8 cellular contexts compared by ENCODE assay signal in the genomic region with DNA sequence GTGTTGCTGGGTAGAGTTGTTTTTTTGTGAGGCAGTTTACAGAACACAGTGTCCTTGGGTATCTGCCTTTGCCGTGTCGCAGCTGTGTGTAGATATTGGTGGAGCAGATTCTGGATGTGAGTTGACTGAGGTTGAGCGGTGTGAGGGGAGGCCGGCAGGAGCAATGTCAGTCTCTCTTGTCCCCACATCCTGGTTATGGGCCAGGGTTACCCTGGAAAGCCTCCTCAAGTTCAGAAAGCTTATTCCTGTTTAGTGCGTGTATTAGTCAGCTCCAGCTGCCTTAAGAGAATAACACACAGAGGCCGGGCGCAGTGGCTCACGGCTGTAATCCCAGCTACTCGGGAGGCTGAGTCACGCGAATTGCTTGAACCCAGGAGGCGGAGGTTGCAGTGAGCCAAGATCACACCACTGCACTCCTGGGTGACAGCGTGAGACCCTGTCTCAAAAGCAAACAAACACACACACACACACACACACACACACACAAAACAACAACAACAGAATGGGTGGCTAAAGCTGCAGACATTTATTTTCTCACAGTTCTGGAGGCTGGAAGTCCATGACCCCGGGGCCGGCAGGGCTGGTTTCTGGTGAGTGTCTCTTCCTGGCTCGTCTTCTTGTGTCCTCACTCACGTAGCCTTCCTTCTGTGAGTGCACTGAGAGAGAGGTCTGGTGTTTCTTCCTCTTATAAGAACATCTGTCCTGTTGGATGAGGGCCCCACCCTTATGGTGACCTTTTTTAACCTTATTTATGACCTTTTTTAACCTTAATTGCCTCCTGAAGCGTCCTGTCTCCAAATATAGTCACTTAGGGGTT. TPM values are rescaled to one million over a fixed set of nuclear protein-coding genes. Genes with fewer than 3 reads are reported as not detected.
DNase-seq lines count a peak whose midpoint lies in the region; ATAC-seq, FAIRE-seq and TF ChIP-seq lines count a peak whose summit lies in the region.

No MANE protein-coding gene starts in this region.

- H4K20me1 ChIP-seq in GM12878 (ENCODE audit: control insufficient read depth, insufficient read depth): no peaks in the 10 kb centered on the region; the same call in none of the 2 replicates

- TF ChIP-seq RAD21 in GM12878 (IDR thresholded peaks at IDR 0.05; ENCODE audit: insufficient read depth, low read depth, low read length): no peak

- H3K79me2 ChIP-seq in GM12878 (ENCODE audit: control insufficient read depth, insufficient read depth, low read length): peaks cover 84% of the 10 kb centered on the region

- H3K9ac ChIP-seq in GM12878 (ENCODE audit: control insufficient read depth, insufficient read depth, low read length): no peak overlapping the region

- RAD21 ChIA-PET in GM12878 (lab: Charles Lee; ENCODE audit: unreplicated experiment): interaction anchor here (1.1 to 5.1 kb wide), 11 partner anchors 8 to 357 kb away, joined by 3 to 40 read pairs (median 4); no protein-coding TSS in a partner anchor

- H3K9me3 Mint-ChIP-seq in CD4-positive, CD25-positive, alpha-beta regulatory T cell: peaks cover 0 to 1% (median 0%) of the 10 kb centered on the region in 7 donors
- peaks cover 0 to 5% (median 0%) of the 10 kb centered on the region in 11 donors for H3K9me3 Mint-ChIP-seq in naive thymus-derived CD4-positive, alpha-beta T cell

- peak in 1 of 3 donors; percentile 53 for DNase-seq in CD4-positive, CD25-positive, alpha-beta regulatory T cell
- DNase-seq in T-helper 17 cell (no peak), GM12878 (ENCODE audit: low read depth, low spot score) (no peak), NCI-H510A treated with DMSO at 0.1 percent for 48 hours (lab: John Stamatoyannopoulos, UW) (no peak)
- DNase-seq in naive thymus-derived CD4-positive, alpha-beta T cell: no peak

- peak overlapping the region; percentile 90 to 98 (median 97) for H3K4me3 Mint-ChIP-seq in CD4-positive, CD25-positive, alpha-beta regulatory T cell
- peak overlapping the region; percentile 95 for H3K4me3 Mint-ChIP-seq in T-helper 17 cell
- H3K4me3 Mint-ChIP-seq in naive thymus-derived CD4-positive, alpha-beta T cell: peak overlapping the region; percentile 71 to 99 (median 93)

- H3K27ac Mint-ChIP-seq in CD4-positive, CD25-positive, alpha-beta regulatory T cell: peak overlapping the region; percentile 78 to 99 (median 95)
- H3K27ac Mint-ChIP-seq in T-helper 17 cell: peak overlapping the region; percentile 99
- peak overlapping the region; percentile 92 to 99 (median 97) for H3K27ac Mint-ChIP-seq in naive thymus-derived CD4-positive, alpha-beta T cell

- peaks cover 85% of the 10 kb centered on the region for H3K4me1 ChIP-seq in CD4-positive, CD25-positive, alpha-beta regulatory T cell (ENCODE audit: control insufficient read depth, insufficient read depth, low read length, poor library complexity, severe bottlenecking)
- peaks cover 35% of the 10 kb centered on the region for H3K4me1 ChIP-seq in GM12878 (ENCODE audit: control insufficient read depth, insufficient read depth, low read length)
- peaks cover 67 to 74% of the 10 kb centered on the region in 2 donors for H3K4me1 ChIP-seq in naive thymus-derived CD4-positive, alpha-beta T cell (ENCODE audit: control insufficient read depth in 2 of 2, insufficient read depth in 2 of 2, low read length in 2 of 2)

- no peaks in the 10 kb centered on the region for H3K27me3 ChIP-seq in CD4-positive, CD25-positive, alpha-beta regulatory T cell (ENCODE audit: control insufficient read depth, insufficient read depth, low read length)
- no peaks in the 10 kb centered on the region for H3K27me3 ChIP-seq in GM12878 (replicated peaks in 1 of 2; ENCODE audit: control insufficient read depth in 2 of 2, insufficient read depth in 2 of 2, low read length in 1 of 2)
- H3K27me3 ChIP-seq in naive thymus-derived CD4-positive, alpha-beta T cell (ENCODE audit: control insufficient read depth in 2 of 2, insufficient read depth in 2 of 2, low read length in 2 of 2): no peaks in the 10 kb centered on the region

- peak overlapping the region; percentile 20; the same call in 1 of the 2 replicates for H3K4me2 ChIP-seq in GM12878 (ENCODE audit: control insufficient read depth, insufficient read depth)

- TF ChIP-seq CTCF in GM12878 (IDR thresholded peaks at IDR 0.05 in 2 of 3, conservative IDR thresholded peaks at IDR 0.05 in 1 of 3; ENCODE audit: control insufficient read depth in 2 of 3, extremely low read depth in 1 of 3, insufficient read depth in 1 of 3, low read depth in 3 of 3, low read length in 3 of 3): no peak

- POLR2A ChIA-PET in GM12878 (lab: Charles Lee): interaction anchor here (0.6 to 0.8 kb wide), 2 partner anchors 19 to 68 kb away, joined by 3 read pairs; no protein-coding TSS in a partner anchor
- POLR2A ChIA-PET in naive thymus-derived CD4-positive, alpha-beta T cell (lab: Charles Lee): interaction anchor here (0.6 to 4.4 kb wide), 12 partner anchors 11 to 347 kb away, joined by 3 to 15 read pairs (median 4); no protein-coding TSS in a partner anchor

- no peaks in the 10 kb centered on the region for H3K27me3 Mint-ChIP-seq in CD4-positive, CD25-positive, alpha-beta regulatory T cell
- no peaks in the 10 kb centered on the region for H3K27me3 Mint-ChIP-seq in T-helper 17 cell
- H3K27me3 Mint-ChIP-seq in naive thymus-derived CD4-positive, alpha-beta T cell: no peaks in the 10 kb centered on the region

- peak overlapping the region; percentile 96 for H3K4me3 ChIP-seq in CD4-positive, CD25-positive, alpha-beta regulatory T cell (ENCODE audit: low read depth, low read length)
- 0 out of 2 replicates have a peak overlapping the region, but pooled peaks have one; percentile 27 for H3K4me3 ChIP-seq in GM12878
- peak overlapping the region; percentile 94 for H3K4me3 ChIP-seq in naive thymus-derived CD4-positive, alpha-beta T cell (ENCODE audit: low read length)

- in situ Hi-C loops in GM12878 (cut with MboI): no loop called here

- CTCF ChIA-PET in GM12878 (lab: Yijun Ruan, JAX): interaction anchor here (0.6 to 4.2 kb wide), 18 partner anchors 10 to 354 kb away, joined by 3 to 29 read pairs (median 4); no protein-coding TSS in a partner anchor
- CTCF ChIA-PET in naive thymus-derived CD4-positive, alpha-beta T cell (lab: Charles Lee): interaction anchor here (0.9 to 1.6 kb wide), 3 partner anchors 8 to 173 kb away, joined by 3 to 4 read pairs (median 4); no protein-coding TSS in a partner anchor

- peaks cover 51% of the 10 kb centered on the region for H3K36me3 Mint-ChIP-seq in CD4-positive, CD25-positive, alpha-beta regulatory T cell
- H3K36me3 Mint-ChIP-seq in T-helper 17 cell (ENCODE audit: low read depth): peaks cover 13% of the 10 kb centered on the region
- peaks cover 12 to 72% (median 45%) of the 10 kb centered on the region in 5 donors for H3K36me3 Mint-ChIP-seq in naive thymus-derived CD4-positive, alpha-beta T cell

- FAIRE-seq in GM12878 (lab: Jason Lieb, UNC): no peak

- TF ChIP-seq EP300 in GM12878 (IDR thresholded peaks at IDR 0.05; ENCODE audit: borderline replicate concordance in 1 of 2, control insufficient read depth in 1 of 2, low read depth in 2 of 2, low read length in 2 of 2): no peak

- no peak for ATAC-seq in CD4-positive, CD25-positive, alpha-beta regulatory T cell (ENCODE audit: low read depth in 2 of 2)
- ATAC-seq in T-helper 17 cell: no peak
- no peak for ATAC-seq in GM12878
- peak; percentile 5 for ATAC-seq in naive thymus-derived CD4-positive, alpha-beta T cell
- no peak for ATAC-seq in GM18498 (IDR thresholded peaks at IDR 0.05; ENCODE audit: unreplicated experiment)
- ATAC-seq in GM21576 (IDR thresholded peaks at IDR 0.05; ENCODE audit: unreplicated experiment): no peak
- no peak for ATAC-seq in SK-N-SH treated with all-trans-retinoic acid at 6 μM for 48 hours

- H2AFZ ChIP-seq in GM12878 (ENCODE audit: control insufficient read depth, low read depth, low read length): no peak overlapping the region

- no peak for TF ChIP-seq POLR2A in GM12878 (IDR thresholded peaks at IDR 0.05; ENCODE audit: low read depth, low read length)

- 78% methylated on average over 14 of the region's 18 CpGs for WGBS in GM12878 (ENCODE audit: insufficient coverage, insufficient replicate concordance, low lambda C conversion rate, missing lambda C conversion rate)

- no peaks in the 10 kb centered on the region for H3K9me3 ChIP-seq in CD4-positive, CD25-positive, alpha-beta regulatory T cell (ENCODE audit: control insufficient read depth in 2 of 2, low read length in 2 of 2)
- H3K9me3 ChIP-seq in T-helper 17 cell (ENCODE audit: control insufficient read depth, low read length, poor library complexity, severe bottlenecking): no peaks in the 10 kb centered on the region
- H3K9me3 ChIP-seq in GM12878 (replicated peaks; ENCODE audit: control insufficient read depth, insufficient read depth, low read length): no peaks in the 10 kb centered on the region
- H3K9me3 ChIP-seq in naive thymus-derived CD4-positive, alpha-beta T cell (ENCODE audit: control insufficient read depth in 2 of 3, low read length in 3 of 3): no peaks in the 10 kb centered on the region

- intact Hi-C loops in GM12878 (cut with micrococcal nuclease; ENCODE audit: unreplicated experiment): loop anchor here (2.0 to 10.0 kb wide), 7 partner anchors 47 to 443 kb away; a partner anchor contains a TSS
- intact Hi-C loops in naive thymus-derived CD4-positive, alpha-beta T cell (cut with micrococcal nuclease): loop anchor here (5.0 to 10.0 kb wide), 4 partner anchors 88 to 415 kb away; a partner anchor contains a TSS

- H3K4me1 Mint-ChIP-seq in CD4-positive, CD25-positive, alpha-beta regulatory T cell: peaks cover 51 to 84% (median 70%) of the 10 kb centered on the region in 4 donors
- peaks cover 72% of the 10 kb centered on the region for H3K4me1 Mint-ChIP-seq in T-helper 17 cell
- H3K4me1 Mint-ChIP-seq in naive thymus-derived CD4-positive, alpha-beta T cell: peaks cover 53 to 85% (median 81%) of the 10 kb centered on the region in 7 donors

- no TSS peak for BruUV-seq in GM12878 (replicated peaks; lab: Mats Ljungman, UMichigan)

- H3K36me3 ChIP-seq in CD4-positive, CD25-positive, alpha-beta regulatory T cell (ENCODE audit: control insufficient read depth, insufficient read depth, low read length): peaks cover 20% of the 10 kb centered on the region
- H3K36me3 ChIP-seq in GM12878 (ENCODE audit: control insufficient read depth in 2 of 2, insufficient read depth in 2 of 2, low read length in 1 of 2): no peaks in the 10 kb centered on the region; a peak in 1 of 4 replicates
- peaks cover 0 to 6% (median 5%) of the 10 kb centered on the region in 3 experiments for H3K36me3 ChIP-seq in naive thymus-derived CD4-positive, alpha-beta T cell (ENCODE audit: control insufficient read depth in 2 of 3, insufficient read depth in 3 of 3, low read length in 3 of 3)

- SMC1A ChIA-PET in GM12878 (lab: Charles Lee; ENCODE audit: uncharacterized antibody, unreplicated experiment): interaction anchor here (0.7 to 7.3 kb wide), 16 partner anchors 10 to 355 kb away, joined by 3 to 70 read pairs (median 3); no protein-coding TSS in a partner anchor

- peak overlapping the region; percentile 87 for H3K27ac ChIP-seq in CD4-positive, CD25-positive, alpha-beta regulatory T cell (ENCODE audit: insufficient read depth, low read length, poor library complexity, severe bottlenecking)
- peak overlapping the region; percentile 28 for H3K27ac ChIP-seq in GM12878 (ENCODE audit: control insufficient read depth, insufficient read depth)
- peak overlapping the region; percentile 89 for H3K27ac ChIP-seq in naive thymus-derived CD4-positive, alpha-beta T cell (ENCODE audit: low read depth, low read length)

RNA-seq across cellular contexts. Expression of a gene that starts 5.1 kb away (rescaled TPM):
- total RNA-seq in CD4-positive, CD25-positive, alpha-beta regulatory T cell: 167 TPM
- 10 to 100 TPM; 44.8 to 62.3 (median 58.6) TPM for polyA plus RNA-seq in CD4-positive, CD25-positive, alpha-beta regulatory T cell
- total RNA-seq in T-helper 17 cell: 100 to 1,000 TPM; 114 to 151 TPM
- total RNA-seq in GM12878 (2013; cell fraction: nucleolus; rRNA removed): 14.3 and 15.4 TPM in 2 replicates
- 25.1 and 25.4 TPM in 2 replicates for total RNA-seq in GM12878 (2014; rRNA removed)
- total RNA-seq in GM12878 (2014; rRNA removed; fragmentation: Illumina TruSeq; extraction: Trizol): 13.5 and 15.3 TPM in 2 replicates
- total RNA-seq in GM12878 (2021): 30.9 and 36.5 TPM in 2 replicates
- polyA plus RNA-seq in GM12878 (2011; ENCODE audit: low read depth): 5.6 TPM
- polyA plus RNA-seq in GM12878 (2011; rRNA removed): 11.6 and 13.0 TPM in 2 replicates
- 12.3 and 19.8 TPM in 2 replicates for polyA plus RNA-seq in GM12878 (2011; cell fraction: cytosol; rRNA removed)
- polyA plus RNA-seq in GM12878 (2011; cell fraction: nucleus; rRNA removed): 10.9 and 14.6 TPM in 2 replicates
- 19.1 and 19.3 TPM in 2 replicates for polyA plus RNA-seq in GM12878 (2012)
- polyA plus RNA-seq in GM12878 (2014; fragmentation: Illumina TruSeq; extraction: Trizol): 10.1 and 15.4 TPM in 2 replicates
- 1 to 10 TPM; 1.2 to 3.1 TPM for polyA plus RNA-seq in GM12878 (2014; fragmentation: Nextera tagmentation; extraction: Ambion mirVana)
- 28.1 and 31.1 TPM in 2 replicates for polyA plus RNA-seq in GM12878 (2014; rRNA removed)
- 1 to 10 TPM; 5.2 to 7.2 TPM for polyA plus RNA-seq in GM12878 (2016; fragmentation: Nextera tagmentation; extraction: Ambion mirVana)
- 14.9 and 16.7 TPM in 2 replicates for polyA minus RNA-seq in GM12878 (2011; rRNA and poly(A)+ RNA removed)
- 4.4 and 9.6 TPM in 2 replicates for polyA minus RNA-seq in GM12878 (2011; cell fraction: cytosol; rRNA and poly(A)+ RNA removed)
- polyA minus RNA-seq in GM12878 (2011; cell fraction: nucleus; rRNA and poly(A)+ RNA removed): 8.1 and 14.5 TPM in 2 replicates
- total RNA-seq in naive thymus-derived CD4-positive, alpha-beta T cell: 100 to 1,000 TPM in 4 of 5 experiments, 10 to 100 TPM in 1; 75.3 to 134 (median 109) TPM
- 10 to 100 TPM; 30.8 to 73.0 TPM for polyA plus RNA-seq in naive thymus-derived CD4-positive, alpha-beta T cell

Comparison
In these comparisons a context has a peak if more than half of its experiments do, and no peak if none do; other contexts are left out.
1. H3K27ac ChIP-seq: peak in every context shown above with its lines; median percentile 89 in naive thymus-derived CD4-positive, alpha-beta T cell; 87 in CD4-positive, CD25-positive, alpha-beta regulatory T cell; 28 in GM12878.
2. H3K4me3 ChIP-seq: peak in every context shown above with its lines; median percentile 96 in CD4-positive, CD25-positive, alpha-beta regulatory T cell; 94 in naive thymus-derived CD4-positive, alpha-beta T cell; 27 in GM12878.